ENCODE assay signal across 8 cellular contexts in genomic region chr1:193479187-193479586, GRCh38.
DNase-seq lines count a peak whose midpoint lies in the region; ATAC-seq and TF ChIP-seq lines count a peak whose summit lies in the region.

No MANE protein-coding gene starts in this region.

- H3K4me1 ChIP-seq in foreskin keratinocyte: no peaks in the 10 kb centered on the region

- TF ChIP-seq POLR2A in GM18505 (IDR thresholded peaks at IDR 0.05; ENCODE audit: borderline replicate concordance, extremely low read depth, insufficient read depth, insufficient read length): no peak

- H3K9me3 Mint-ChIP-seq in activated naive CD8-positive, alpha-beta T cell treated with anti-CD3 and anti-CD28 coated beads, Interleukin-2, amount 50 U/mL, for 24 hours: peaks cover 44% of the 10 kb centered on the region
- peaks cover 7% of the 10 kb centered on the region for H3K9me3 Mint-ChIP-seq in stimulated activated effector memory CD8-positive, alpha-beta T cell treated with anti-CD3 and anti-CD28 coated beads, Interleukin-12 subunit alpha, Interleukin-12 subunit beta, amount 100 ng/mL, for 72 hours

- TF ChIP-seq CTCF in foreskin keratinocyte (conservative IDR thresholded peaks at IDR 0.05): no peak

- peaks cover 18% of the 10 kb centered on the region for H3K36me3 Mint-ChIP-seq in activated naive CD8-positive, alpha-beta T cell treated with anti-CD3 and anti-CD28 coated beads, Interleukin-2, amount 50 U/mL, for 24 hours (ENCODE audit: low read depth)
- H3K36me3 Mint-ChIP-seq in stimulated activated effector memory CD8-positive, alpha-beta T cell treated with anti-CD3 and anti-CD28 coated beads, Interleukin-12 subunit alpha, Interleukin-12 subunit beta, amount 100 ng/mL, for 72 hours: peaks cover 18% of the 10 kb centered on the region

- peak; percentile 98 for ATAC-seq in GM18505 (IDR thresholded peaks at IDR 0.05; ENCODE audit: unreplicated experiment)
- ATAC-seq in HG02798 (IDR thresholded peaks at IDR 0.05; ENCODE audit: poor library complexity, unreplicated experiment): peak; percentile 93
- peak; percentile 82 for ATAC-seq in activated naive CD8-positive, alpha-beta T cell treated with anti-CD3 and anti-CD28 coated beads, Interleukin-2, amount 50 U/mL, for 24 hours
- peak; percentile 93 for ATAC-seq in stimulated activated effector memory CD8-positive, alpha-beta T cell treated with anti-CD3 and anti-CD28 coated beads, Interleukin-12 subunit alpha, Interleukin-12 subunit beta, amount 100 ng/mL, for 72 hours
- no peak for ATAC-seq in foreskin keratinocyte

- DNase-seq in SKM-1 treated with dmso at 0.1 percent for 144 hours (lab: John Stamatoyannopoulos, UW; ENCODE audit: unreplicated experiment): peak; percentile 61
- DNase-seq in activated naive CD8-positive, alpha-beta T cell treated with anti-CD3 and anti-CD28 coated beads, Interleukin-2, amount 50 U/mL, for 24 hours: peak; percentile 55
- DNase-seq in stimulated activated effector memory CD8-positive, alpha-beta T cell treated with anti-CD3 and anti-CD28 coated beads, Interleukin-12 subunit alpha, Interleukin-12 subunit beta, amount 100 ng/mL, for 72 hours (ENCODE audit: low spot score in 2 of 2): peak; percentile 30 to 82
- no peak for DNase-seq in foreskin keratinocyte
- DNase-seq in DMS79 treated with DMSO at 0.1 percent for 48 hours (lab: John Stamatoyannopoulos, UW): no peak
- DNase-seq in NCI-H1092 (lab: John Stamatoyannopoulos, UW): no peak

- H3K27ac Mint-ChIP-seq in activated naive CD8-positive, alpha-beta T cell treated with anti-CD3 and anti-CD28 coated beads, Interleukin-2, amount 50 U/mL, for 24 hours: peak overlapping the region; percentile 79
- peak overlapping the region; percentile 90 for H3K27ac Mint-ChIP-seq in stimulated activated effector memory CD8-positive, alpha-beta T cell treated with anti-CD3 and anti-CD28 coated beads, Interleukin-12 subunit alpha, Interleukin-12 subunit beta, amount 100 ng/mL, for 72 hours

- peak overlapping the region; percentile 39 for H3K4me3 Mint-ChIP-seq in activated naive CD8-positive, alpha-beta T cell treated with anti-CD3 and anti-CD28 coated beads, Interleukin-2, amount 50 U/mL, for 24 hours
- peak overlapping the region; percentile 35 for H3K4me3 Mint-ChIP-seq in stimulated activated effector memory CD8-positive, alpha-beta T cell treated with anti-CD3 and anti-CD28 coated beads, Interleukin-12 subunit alpha, Interleukin-12 subunit beta, amount 100 ng/mL, for 72 hours

- H3K4me1 Mint-ChIP-seq in activated naive CD8-positive, alpha-beta T cell treated with anti-CD3 and anti-CD28 coated beads, Interleukin-2, amount 50 U/mL, for 24 hours: peaks cover 53% of the 10 kb centered on the region
- H3K4me1 Mint-ChIP-seq in stimulated activated effector memory CD8-positive, alpha-beta T cell treated with anti-CD3 and anti-CD28 coated beads, Interleukin-12 subunit alpha, Interleukin-12 subunit beta, amount 100 ng/mL, for 72 hours: peaks cover 57% of the 10 kb centered on the region

- no peaks in the 10 kb centered on the region for H3K27me3 Mint-ChIP-seq in activated naive CD8-positive, alpha-beta T cell treated with anti-CD3 and anti-CD28 coated beads, Interleukin-2, amount 50 U/mL, for 24 hours

- H3K27ac ChIP-seq in foreskin keratinocyte: no peak overlapping the region

- H3K27me3 ChIP-seq in foreskin keratinocyte: no peaks in the 10 kb centered on the region

Comparison
In these comparisons a context has a peak if more than half of its experiments do, and no peak if none do; other contexts are left out.
1. DNase-seq: peak in SKM-1 treated with dmso at 0.1 percent for 144 hours (single experiment), activated naive CD8-positive, alpha-beta T cell treated with anti-CD3 and anti-CD28 coated beads, Interleukin-2, amount 50 U/mL, for 24 hours (single experiment) and stimulated activated effector memory CD8-positive, alpha-beta T cell treated with anti-CD3 and anti-CD28 coated beads, Interleukin-12 subunit alpha, Interleukin-12 subunit beta, amount 100 ng/mL, for 72 hours (2 of 2); none in foreskin keratinocyte (0 of 2), DMS79 treated with DMSO at 0.1 percent for 48 hours (single experiment) and NCI-H1092 (single experiment).